Comparison of ENCODE assay signal across 8 cellular contexts in genomic region chr9:129823163-129823933, GRCh38. TPM values are rescaled to one million over a fixed set of nuclear protein-coding genes. Genes with fewer than 3 reads are reported as not detected.
A peak's percentile ranks its signal among the peaks of the same experiment; 100 is the strongest.
DNase-seq lines count a peak whose midpoint lies in the region; ATAC-seq and TF ChIP-seq lines count a peak whose summit lies in the region.

No MANE protein-coding gene starts in this region.

- no peaks in the 10 kb centered on the region for H3K27me3 Mint-ChIP-seq in CD8-positive, alpha-beta memory T cell
- no peaks in the 10 kb centered on the region for H3K27me3 Mint-ChIP-seq in endothelial cell (ENCODE audit: unreplicated experiment)

- H2AFZ ChIP-seq in SK-N-SH (ENCODE audit: low read depth): no peak overlapping the region

- H3K4me1 ChIP-seq in CD8-positive, alpha-beta memory T cell (ENCODE audit: insufficient read depth, low read length): peaks cover 9% of the 10 kb centered on the region
- no peaks in the 10 kb centered on the region for H3K4me1 ChIP-seq in HEK293 (ENCODE audit: control insufficient read depth, insufficient read depth, low read length)
- H3K4me1 ChIP-seq in SK-N-SH (ENCODE audit: control insufficient read depth in 1 of 2, insufficient read depth in 2 of 2, low read depth in 1 of 2, low read length in 1 of 2): peaks cover 0 to 7% of the 10 kb centered on the region in 2 experiments; a peak in 1 of 4 replicates
- H3K4me1 ChIP-seq in mucosa of stomach (ENCODE audit: control insufficient read depth, insufficient read depth, low read length): peaks cover 5% of the 10 kb centered on the region

- no peak for TF ChIP-seq EP300 in SK-N-SH (IDR thresholded peaks at IDR 0.05; ENCODE audit: borderline replicate concordance in 1 of 2, low read depth in 1 of 2, low read length in 1 of 2)

- peaks cover 20% of the 10 kb centered on the region for H3F3A ChIP-seq in SK-N-SH (replicated peaks; ENCODE audit: insufficient read depth)

- peak in 4 of 5 donors; percentile 18 to 55 (median 36) for DNase-seq in CD8-positive, alpha-beta memory T cell
- DNase-seq in SK-N-SH (peak; percentile 76), endothelial cell (ENCODE audit: low spot score) (peak; percentile 38), activated gamma-delta T cell treated with Interleukin-2 at 50 U/mL for 16 hours (no peak), NCI-H146 (lab: John Stamatoyannopoulos, UW) (no peak)

- no peak for ATAC-seq in HG03565 (IDR thresholded peaks at IDR 0.05; ENCODE audit: unreplicated experiment)

- H3K36me3 ChIP-seq in CD8-positive, alpha-beta memory T cell (ENCODE audit: insufficient read depth, low read length): peaks cover 34% of the 10 kb centered on the region
- H3K36me3 ChIP-seq in HEK293 (ENCODE audit: control insufficient read depth in 2 of 2, insufficient read depth in 1 of 2, low read length in 2 of 2): peaks cover 34 to 50% of the 10 kb centered on the region in 2 experiments
- peaks cover 24 to 46% of the 10 kb centered on the region in 2 experiments for H3K36me3 ChIP-seq in SK-N-SH (replicated peaks in 1 of 2; ENCODE audit: control insufficient read depth in 1 of 2, insufficient read depth in 2 of 2, low read length in 1 of 2)
- H3K36me3 ChIP-seq in mucosa of stomach (ENCODE audit: control insufficient read depth, insufficient read depth, low read length): peaks cover 6% of the 10 kb centered on the region

- H4K20me1 ChIP-seq in SK-N-SH (ENCODE audit: insufficient read depth): no peaks in the 10 kb centered on the region

- TF ChIP-seq CTCF in HEK293 (tag by site-specific recombination; IDR thresholded peaks at IDR 0.05): no peak
- TF ChIP-seq CTCF in SK-N-SH (IDR thresholded peaks at IDR 0.05): no peak
- TF ChIP-seq CTCF in endothelial cell (IDR thresholded peaks at IDR 0.05; ENCODE audit: unreplicated experiment): no peak

- H3K36me3 Mint-ChIP-seq in CD8-positive, alpha-beta memory T cell: peaks cover 3 to 51% (median 9%) of the 10 kb centered on the region in 3 donors
- peaks cover 19% of the 10 kb centered on the region for H3K36me3 Mint-ChIP-seq in endothelial cell (ENCODE audit: low read depth, unreplicated experiment)

- H3K27me3 ChIP-seq in CD8-positive, alpha-beta memory T cell (ENCODE audit: insufficient read depth, low read length, poor library complexity, severe bottlenecking): no peaks in the 10 kb centered on the region
- H3K27me3 ChIP-seq in SK-N-SH (ENCODE audit: insufficient read depth) (no peaks in the 10 kb centered on the region), mucosa of stomach (ENCODE audit: control insufficient read depth, insufficient read depth, low read length) (no peaks in the 10 kb centered on the region)

- peaks cover 28% of the 10 kb centered on the region for H3K79me2 ChIP-seq in SK-N-SH (ENCODE audit: insufficient read depth)

- no peaks in the 10 kb centered on the region for H3K9me3 Mint-ChIP-seq in CD8-positive, alpha-beta memory T cell
- no peaks in the 10 kb centered on the region for H3K9me3 Mint-ChIP-seq in endothelial cell (ENCODE audit: unreplicated experiment)

- no peaks in the 10 kb centered on the region for H3K9me2 ChIP-seq in SK-N-SH

- peak overlapping the region; percentile 60 for H3K4me3 ChIP-seq in CD8-positive, alpha-beta memory T cell (ENCODE audit: low read length)
- H3K4me3 ChIP-seq in HEK293 (ENCODE audit: low read depth, low read length) (peak overlapping the region; percentile 98), SK-N-SH (ENCODE audit: low read depth in 2 of 2, low read length in 1 of 2) (peak overlapping the region; percentile 65 to 76), mucosa of stomach (ENCODE audit: low read length) (peak overlapping the region; percentile 50)

- no peaks in the 10 kb centered on the region for H3K9me3 ChIP-seq in CD8-positive, alpha-beta memory T cell (ENCODE audit: low read length)
- H3K9me3 ChIP-seq in HEK293 (ENCODE audit: control insufficient read depth, insufficient read depth, low read depth, low read length) (no peaks in the 10 kb centered on the region), SK-N-SH (no peaks in the 10 kb centered on the region), mucosa of stomach (ENCODE audit: control insufficient read depth, low read length) (no peaks in the 10 kb centered on the region)

- peak overlapping the region; percentile 71 to 97 (median 92) for H3K27ac Mint-ChIP-seq in CD8-positive, alpha-beta memory T cell
- peak overlapping the region; percentile 75 for H3K27ac Mint-ChIP-seq in endothelial cell (ENCODE audit: unreplicated experiment)

- CTCF ChIA-PET in CD8-positive, alpha-beta memory T cell (lab: Charles Lee): no interaction called here
- CTCF ChIA-PET in HEK293 (lab: Yijun Ruan, JAX) (no interaction called here), SK-N-SH (lab: Yijun Ruan, JAX) (interaction anchor here (0.6 to 1.4 kb wide), 5 partner anchors 12 to 217 kb away, joined by 3 to 5 read pairs (median 3); no protein-coding TSS in a partner anchor)

- no peak for TF ChIP-seq RAD21 in SK-N-SH (IDR thresholded peaks at IDR 0.05; ENCODE audit: low read length)

- H3K27ac ChIP-seq in CD8-positive, alpha-beta memory T cell (ENCODE audit: low read depth, low read length): peak overlapping the region; percentile 68
- H3K27ac ChIP-seq in HEK293 (ENCODE audit: extremely low read depth, low read depth, low read length) (peak overlapping the region; percentile 88), SK-N-SH (ENCODE audit: low read depth in 2 of 2, low read length in 1 of 2) (peak overlapping the region; percentile 60 to 82; a peak in 3 of 4 replicates)

- H3K4me1 Mint-ChIP-seq in CD8-positive, alpha-beta memory T cell: peaks cover 13 to 22% (median 14%) of the 10 kb centered on the region in 3 donors
- peaks cover 19% of the 10 kb centered on the region for H3K4me1 Mint-ChIP-seq in endothelial cell (ENCODE audit: unreplicated experiment)

- 3% methylated on average over 19 of the region's 32 CpGs for WGBS in SK-N-SH (ENCODE audit: low lambda C conversion rate)

- H3K4me2 ChIP-seq in SK-N-SH: peak overlapping the region; percentile 95

- POLR2A ChIA-PET in CD8-positive, alpha-beta memory T cell (lab: Charles Lee): interaction anchor here (0.5 to 1.0 kb wide), 5 partner anchors 10 to 216 kb away, joined by 3 to 5 read pairs (median 4); no protein-coding TSS in a partner anchor
- POLR2A ChIA-PET in HEK293 (lab: Yijun Ruan, JAX): interaction anchor here (0.6 to 6.5 kb wide), 6 partner anchors 10 to 1009 kb away, joined by 3 to 36 read pairs (median 8); partner anchors contain the start of genes C9orf78, EXOSC2 and USP20
- POLR2A ChIA-PET in SK-N-SH (lab: Yijun Ruan, JAX): no interaction called here

- peak overlapping the region; percentile 89 for H3K9ac ChIP-seq in SK-N-SH
- H3K9ac ChIP-seq in mucosa of stomach (ENCODE audit: low read length): peak overlapping the region; percentile 72

- H3K4me3 Mint-ChIP-seq in CD8-positive, alpha-beta memory T cell: peak overlapping the region; percentile 84 to 96 (median 90)
- peak overlapping the region; percentile 90 for H3K4me3 Mint-ChIP-seq in endothelial cell (ENCODE audit: unreplicated experiment)

TF ChIP-seq in HEK293, 187 proteins besides CTCF, POLR2A, EP300 and RAD21 (continues in another document):
- TF ChIP-seq ZNF292 (tag by site-specific recombination; IDR thresholded peaks at IDR 0.05; ENCODE audit: borderline replicate concordance, low read depth): no peak
- no peak for TF ChIP-seq ZBTB6 (tag by site-specific recombination; IDR thresholded peaks at IDR 0.05)
- peak; percentile 73 for TF ChIP-seq SP2 (tag by site-specific recombination; IDR thresholded peaks at IDR 0.05)

TF ChIP-seq in SK-N-SH, 30 proteins besides CTCF, POLR2A, EP300 and RAD21 (continues in another document):
- TF ChIP-seq MEF2A (IDR thresholded peaks at IDR 0.05; ENCODE audit: borderline replicate concordance, low read depth) (no peak), POLR2AphosphoS5 (IDR thresholded peaks at IDR 0.05; ENCODE audit: low read depth, low read length) (peak; percentile 38; the same call in 1 of the 2 replicates), ELF1 (IDR thresholded peaks at IDR 0.05) (0 out of 2 replicates have a peak, but pooled peaks have one; percentile 26), PBX3 (IDR thresholded peaks at IDR 0.05) (no peak), JUND (IDR thresholded peaks at IDR 0.05) (no peak)

RNA-seq across cellular contexts. Expression of gene TOR1A, which starts 0.6 kb away (rescaled TPM):
- 10 to 100 TPM; 53.8 to 53.9 TPM for total RNA-seq in CD8-positive, alpha-beta memory T cell
- 73.8 TPM for polyA plus RNA-seq in CD8-positive, alpha-beta memory T cell
- polyA plus RNA-seq in SK-N-SH (2012; rRNA removed): 85.3 and 120 TPM in 2 replicates
- polyA plus RNA-seq in SK-N-SH (2012; cell fraction: cytosol; rRNA removed): 96.1 and 107 TPM in 2 replicates
- 41.4 and 53.5 TPM in 2 replicates for polyA plus RNA-seq in SK-N-SH (2012; cell fraction: nucleus; rRNA removed)
- total RNA-seq in endothelial cell (ENCODE audit: unreplicated experiment): 58.0 TPM

RNA-seq across cellular contexts. Expression of gene C9orf78, which starts 11.7 kb away (rescaled TPM):
- total RNA-seq in CD8-positive, alpha-beta memory T cell: 10 to 100 TPM; 71.4 to 76.4 TPM
- polyA plus RNA-seq in CD8-positive, alpha-beta memory T cell: 249 TPM
- 59.2 and 70.8 TPM in 2 replicates for polyA plus RNA-seq in SK-N-SH (2012; rRNA removed)
- polyA plus RNA-seq in SK-N-SH (2012; cell fraction: cytosol; rRNA removed): 95.1 and 121 TPM in 2 replicates
- 9.8 and 19.0 TPM in 2 replicates for polyA plus RNA-seq in SK-N-SH (2012; cell fraction: nucleus; rRNA removed)
- 29.1 TPM for total RNA-seq in endothelial cell (ENCODE audit: unreplicated experiment)

RNA-seq across cellular contexts. Expression of gene USP20, which starts 11.9 kb away (rescaled TPM):
- total RNA-seq in CD8-positive, alpha-beta memory T cell: 10 to 100 TPM; 50.2 to 50.8 TPM
- polyA plus RNA-seq in CD8-positive, alpha-beta memory T cell: 50.3 TPM
- polyA plus RNA-seq in SK-N-SH (2012; rRNA removed): 17.7 and 22.5 TPM in 2 replicates
- 5.7 and 9.7 TPM in 2 replicates for polyA plus RNA-seq in SK-N-SH (2012; cell fraction: cytosol; rRNA removed)
- 74.9 and 88.3 TPM in 2 replicates for polyA plus RNA-seq in SK-N-SH (2012; cell fraction: nucleus; rRNA removed)
- total RNA-seq in endothelial cell (ENCODE audit: unreplicated experiment): 21.7 TPM

RNA-seq across cellular contexts. Expression of gene TOR1B, which starts 20.4 kb away (rescaled TPM):
- 10 to 100 TPM; 24.6 to 27.1 TPM for total RNA-seq in CD8-positive, alpha-beta memory T cell
- polyA plus RNA-seq in CD8-positive, alpha-beta memory T cell: 32.8 TPM
- 37.4 and 50.2 TPM in 2 replicates for polyA plus RNA-seq in SK-N-SH (2012; rRNA removed)
- 38.1 and 42.5 TPM in 2 replicates for polyA plus RNA-seq in SK-N-SH (2012; cell fraction: cytosol; rRNA removed)
- 42.4 and 57.4 TPM in 2 replicates for polyA plus RNA-seq in SK-N-SH (2012; cell fraction: nucleus; rRNA removed)
- total RNA-seq in endothelial cell (ENCODE audit: unreplicated experiment): 22.8 TPM

Comparison
In these comparisons a context has a peak if more than half of its experiments do, and no peak if none do; other contexts are left out.
1. DNase-seq: peak in CD8-positive, alpha-beta memory T cell (4 of 5), SK-N-SH (single experiment) and endothelial cell (single experiment); none in activated gamma-delta T cell treated with Interleukin-2 at 50 U/mL for 16 hours (single experiment) and NCI-H146 (single experiment).
2. Peak in every context shown above with its lines, with median percentiles within 50 percentile points of each other: H3K27ac ChIP-seq and H3K4me3 ChIP-seq.